In the genomic region with DNA sequence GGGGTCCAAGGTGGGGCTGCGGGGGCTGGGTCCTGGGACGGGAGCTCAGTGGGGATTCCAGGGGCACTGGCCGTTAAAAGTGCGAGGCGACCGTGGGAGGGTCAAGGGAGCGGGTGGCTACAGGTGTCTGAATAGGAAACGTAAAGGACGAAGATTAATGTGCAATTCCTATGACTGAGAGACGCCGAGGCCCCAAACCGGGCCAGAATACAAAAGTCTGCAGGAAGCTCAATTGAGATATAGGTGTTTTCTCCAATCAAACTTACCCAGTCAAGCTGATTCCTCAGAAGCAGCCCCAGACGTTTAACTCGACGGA, we compare ENCODE assay signal across 1 cellular context.
TF ChIP-seq lines count a peak whose summit lies in the region.

A gene (minus strand): TSS at position 305 of the 316 bp plus-strand sequence. CDS start 7,247 bp downstream, outside the sequence.

TF ChIP-seq in A549, 52 proteins besides CTCF, POLR2A, EP300 and RAD21 (continued from another document):
- no peak for TF ChIP-seq SMC3 (IDR thresholded peaks at IDR 0.05)
- no peak for TF ChIP-seq CBX8 (IDR thresholded peaks at IDR 0.05)
